16 cellular contexts compared by ENCODE assay signal in genomic region chr6:34565722-34566137, GRCh38. TPM values are rescaled to one million over a fixed set of nuclear protein-coding genes. Genes with fewer than 3 reads are reported as not detected.
"Had no signal": no experiment of that assay in that cellular context is flagged by ENCODE, and none has a peak within 500 bp of the region (broad histone marks: within the 10 kb centered on the region; RNA-seq: fewer than 3 reads in every experiment).

No MANE protein-coding gene starts in this region.

- H3K36me3 ChIP-seq: thyroid gland had no signal

- H3K4me1 ChIP-seq: body of pancreas, thyroid gland had no signal

- ATAC-seq: activated CD4-positive, CD25-positive, alpha-beta regulatory T cell treated with anti-CD3 and anti-CD28 coated beads, Interleukin-2, amount 50 U/mL, for 24 hours; activated CD8-positive, alpha-beta memory T cell treated with anti-CD3 and anti-CD28 coated beads, Interleukin-2, amount 10 ng/mL, durations not matched to agents 7 days and 5 days; activated naive CD4-positive, alpha-beta T cell treated with anti-CD3 and anti-CD28 coated beads, Interleukin-2, amount 50 U/mL, for 72 hours; activated T-cell treated with anti-CD3 and anti-CD28 coated beads, Interleukin-2, amount 50 U/mL, for 4 hours; body of pancreas; esophagus mucosa had no signal

- H3K9me3 ChIP-seq: body of pancreas, thyroid gland had no signal

- H3K27me3 ChIP-seq: body of pancreas, thyroid gland had no signal

- FAIRE-seq: urothelium cell line had no signal

- H3K4me1 Mint-ChIP-seq: activated CD8-positive, alpha-beta memory T cell treated with anti-CD3 and anti-CD28 coated beads, Interleukin-2, amount 10 ng/mL, durations not matched to agents 7 days and 5 days had no signal

- H3K9me3 Mint-ChIP-seq: activated naive CD4-positive, alpha-beta T cell treated with anti-CD3 and anti-CD28 coated beads, Interleukin-2, amount 50 U/mL, for 72 hours; activated T-cell treated with anti-CD3 and anti-CD28 coated beads, Interleukin-2, amount 50 U/mL, for 4 hours had no signal

- H3K27ac Mint-ChIP-seq: activated CD8-positive, alpha-beta memory T cell treated with anti-CD3 and anti-CD28 coated beads, Interleukin-2, amount 10 ng/mL, durations not matched to agents 7 days and 5 days; activated naive CD4-positive, alpha-beta T cell treated with anti-CD3 and anti-CD28 coated beads, Interleukin-2, amount 50 U/mL, for 72 hours had no signal

- H3K27ac ChIP-seq: body of pancreas, skin epidermis, thyroid gland had no signal

- H3K27me3 Mint-ChIP-seq: activated CD8-positive, alpha-beta memory T cell treated with anti-CD3 and anti-CD28 coated beads, Interleukin-2, amount 10 ng/mL, durations not matched to agents 7 days and 5 days had no signal

- H3K36me3 Mint-ChIP-seq: activated CD8-positive, alpha-beta memory T cell treated with anti-CD3 and anti-CD28 coated beads, Interleukin-2, amount 10 ng/mL, durations not matched to agents 7 days and 5 days; activated naive CD4-positive, alpha-beta T cell treated with anti-CD3 and anti-CD28 coated beads, Interleukin-2, amount 50 U/mL, for 72 hours had no signal

- H3K4me3 Mint-ChIP-seq: activated CD8-positive, alpha-beta memory T cell treated with anti-CD3 and anti-CD28 coated beads, Interleukin-2, amount 10 ng/mL, durations not matched to agents 7 days and 5 days; activated T-cell treated with anti-CD3 and anti-CD28 coated beads, Interleukin-2, amount 50 U/mL, for 4 hours had no signal

- DNase-seq: activated CD4-positive, alpha-beta T cell treated with anti-CD3 and anti-CD28 coated beads, Interleukin-2, amount 50 U/mL, for 48 hours; activated CD8-positive, alpha-beta memory T cell treated with anti-CD3 and anti-CD28 coated beads, Interleukin-2, amount 10 ng/mL, durations not matched to agents 7 days and 5 days; activated effector memory CD4-positive, alpha-beta T cell treated with anti-CD3 and anti-CD28 coated beads, Interleukin-2, amount 50 U/mL, for 16 hours; activated T-cell treated with anti-CD3 and anti-CD28 coated beads, Interleukin-2, amount 50 U/mL, for 4 hours; amniotic stem cell; body of pancreas; central memory CD4-positive, alpha-beta T cell; hippocampal formation; thyroid gland had no signal

- H3K4me3 ChIP-seq: body of pancreas, skin epidermis, thyroid gland had no signal

RNA-seq across cellular contexts. Expression of gene SPDEF, which starts 9.6 kb away (rescaled TPM):
- total RNA-seq: body of pancreas, glomerular endothelial cell, myocyte, thyroid gland had no signal
